Comparison of ENCODE assay signal across 26 cellular contexts in the genomic region with DNA sequence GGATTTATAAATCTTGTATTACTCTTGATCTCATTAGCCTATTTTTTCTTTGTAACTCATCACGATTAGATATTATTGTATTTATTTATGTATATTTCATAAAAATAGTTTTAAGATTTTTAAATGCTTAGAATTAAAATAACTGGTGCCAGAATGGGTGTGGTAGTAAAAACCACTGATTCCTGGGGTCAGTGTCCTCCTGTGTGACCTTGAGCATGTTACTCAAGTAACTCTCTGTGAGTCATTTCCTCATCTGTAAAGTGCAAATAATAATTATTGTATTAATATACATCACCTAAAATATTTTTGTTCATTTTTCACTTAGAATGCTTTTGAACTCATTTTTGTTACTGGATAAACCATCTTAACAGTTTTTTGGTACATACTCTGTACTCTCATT.
"Had no signal": no experiment of that assay in that cellular context is flagged by ENCODE, and none has a peak within 500 bp of the region (broad histone marks: within the 10 kb centered on the region; RNA-seq: fewer than 3 reads in every experiment).

No MANE protein-coding gene starts in this region.

- H3K27me3 Mint-ChIP-seq: naive B cell; stimulated activated naive B cell treated with anti-CD40 and anti-IgM and Interleukin-4, amounts not matched to agents 10 μg/mL and 1 μg/mL and 100 μg/mL, for 72 hours had no signal

- H3K36me3 Mint-ChIP-seq: immature natural killer cell; mesothelial cell of epicardium; naive B cell; natural killer cell; stimulated activated naive B cell treated with anti-CD40 and anti-IgM and Interleukin-4, amounts not matched to agents 10 μg/mL and 1 μg/mL and 100 μg/mL, for 72 hours had no signal

- H3K27ac Mint-ChIP-seq: immature natural killer cell; mesothelial cell of epicardium; naive B cell; natural killer cell; progenitor cell of endocrine pancreas; stimulated activated naive B cell treated with anti-CD40 and anti-IgM and Interleukin-4, amounts not matched to agents 10 μg/mL and 1 μg/mL and 100 μg/mL, for 72 hours had no signal

- DNase-seq: hypothalamus; immature natural killer cell; islet precursor cell; left ventricle myocardium inferior; mammary epithelial cell; mesenchymal stem cell; naive B cell; natural killer cell; ovary; retina; right cardiac atrium; stimulated activated CD4-positive, alpha-beta T cell treated with anti-CD3 and anti-CD28 coated beads, Interleukin-12 subunit alpha, Interleukin-12 subunit beta, amount 100 ng/mL, for 4 hours; stimulated activated CD4-positive, alpha-beta T cell treated with anti-CD3 and anti-CD28 coated beads, Interleukin-15, amount 100 ng/mL, for 24 hours; stimulated activated CD4-positive, alpha-beta T cell treated with anti-CD3 and anti-CD28 coated beads, Interleukin-2, amount 100 ng/mL, for 24 hours; stimulated activated CD4-positive, alpha-beta T cell treated with anti-CD3 and anti-CD28 coated beads, Interleukin-4, amount 100 ng/mL, for 1 hour; stimulated activated naive B cell treated with anti-CD40 and anti-IgM and Interleukin-4, amounts not matched to agents 10 μg/mL and 1 μg/mL and 100 μg/mL, for 72 hours; stimulated activated naive CD8-positive, alpha-beta T cell treated with anti-CD3 and anti-CD28 coated beads, Interleukin-15, Interleukin-2, amounts not matched to agents 100 U/mL and 50 U/mL, for 24 hours; stomach; tibial artery; trophoblast cell; upper lobe of right lung had no signal

- H3K4me3 Mint-ChIP-seq: immature natural killer cell; mesothelial cell of epicardium; naive B cell; natural killer cell; stimulated activated naive B cell treated with anti-CD40 and anti-IgM and Interleukin-4, amounts not matched to agents 10 μg/mL and 1 μg/mL and 100 μg/mL, for 72 hours had no signal

- ATAC-seq: natural killer cell; right cardiac atrium; sciatic nerve; stimulated activated naive B cell treated with anti-CD40 and anti-IgM and Interleukin-4, amounts not matched to agents 10 μg/mL and 1 μg/mL and 100 μg/mL, for 72 hours; stimulated activated naive CD8-positive, alpha-beta T cell treated with anti-CD3 and anti-CD28 coated beads, Interleukin-15, Interleukin-2, amounts not matched to agents 100 U/mL and 50 U/mL, for 24 hours; upper lobe of right lung had no signal

- H3K4me1 Mint-ChIP-seq: immature natural killer cell; mesothelial cell of epicardium; naive B cell; natural killer cell; stimulated activated naive B cell treated with anti-CD40 and anti-IgM and Interleukin-4, amounts not matched to agents 10 μg/mL and 1 μg/mL and 100 μg/mL, for 72 hours had no signal

- H3K4me3 ChIP-seq: left ventricle myocardium inferior, ovary, skin epidermis, stomach, thoracic aorta, tibial artery, upper lobe of right lung had no signal
